Comparison of ENCODE assay signal across 20 cellular contexts in the genomic region with DNA sequence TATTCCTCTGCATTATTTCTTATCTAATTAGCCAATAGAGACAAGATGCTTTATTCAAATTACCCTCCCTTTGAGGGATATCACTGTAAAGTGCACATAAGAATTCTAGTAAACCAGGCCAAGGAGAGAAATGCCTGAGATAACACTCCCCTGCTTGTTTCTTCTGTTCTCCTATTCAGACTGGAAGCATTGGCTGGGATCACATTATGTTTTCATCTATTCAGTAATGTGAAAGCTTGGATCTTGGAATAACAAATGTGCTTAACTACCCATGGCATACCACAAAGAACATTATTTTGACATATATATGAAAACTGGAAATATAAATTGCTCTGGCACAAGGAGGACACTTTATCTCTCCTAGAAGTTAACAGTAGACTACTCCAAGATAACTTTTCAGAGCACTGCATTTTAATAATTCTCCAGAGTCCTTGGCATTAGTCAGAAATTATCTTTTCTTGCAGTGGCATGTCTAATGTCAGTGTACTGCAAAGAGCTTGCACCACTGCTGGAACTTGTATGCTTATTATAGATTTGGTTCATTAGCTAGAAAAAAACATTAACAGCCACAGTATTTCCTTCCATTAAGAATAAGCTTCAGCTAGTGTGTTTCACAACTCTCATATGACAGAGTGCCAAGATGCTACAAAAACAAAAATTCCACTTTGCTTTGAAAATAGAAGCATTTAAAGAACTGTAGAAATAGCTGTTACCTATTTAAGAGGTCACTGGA.
DNase-seq lines count a peak whose midpoint lies in the region; ATAC-seq and TF ChIP-seq lines count a peak whose summit lies in the region.
"Had no signal": no experiment of that assay in that cellular context is flagged by ENCODE, and none has a peak within 500 bp of the region (broad histone marks: within the 10 kb centered on the region; RNA-seq: fewer than 3 reads in every experiment).

No MANE protein-coding gene starts in this region.

- TF ChIP-seq CTCF in HFFc6 (IDR thresholded peaks at IDR 0.05) (no peak), astrocyte of the cerebellum (IDR thresholded peaks at IDR 0.05; ENCODE audit: low read depth, low read length, missing control alignments) (no peak), fibroblast of pulmonary artery (IDR thresholded peaks at IDR 0.05; ENCODE audit: low read length, missing control alignments) (no peak)

- peaks cover 7% of the 10 kb centered on the region for H3K36me3 Mint-ChIP-seq in HFFc6 (ENCODE audit: low read depth)

- DNase-seq in HFFc6 (peak; percentile 14), astrocyte of the cerebellum (ENCODE audit: low read depth) (peak; percentile 6), fibroblast of pulmonary artery (ENCODE audit: low read depth) (peak; percentile 48), renal cortical epithelial cell (ENCODE audit: low read depth) (peak; percentile 70), NCI-H2227 (lab: John Stamatoyannopoulos, UW; ENCODE audit: unreplicated experiment) (no peak), dedifferentiated amniotic fluid mesenchymal stem cell (ENCODE audit: extremely low spot score) (no peak)
- DNase-seq: activated CD4-positive, alpha-beta T cell treated with anti-CD3 and anti-CD28 coated beads, Interleukin-2, amount 10 ng/mL, durations not matched to agents 7 days and 5 days; activated CD8-positive, alpha-beta memory T cell treated with anti-CD3 and anti-CD28 coated beads, Interleukin-2, amount 50 U/mL, for 4 hours; GOT3; NCI-H1048; NCI-H2081 treated with DMSO at 0.1 percent for 48 hours; NCI-H526; nucleus accumbens; sigmoid colon; stimulated activated CD4-positive, alpha-beta T cell treated with anti-CD3 and anti-CD28 coated beads, Interleukin-2, amount 100 ng/mL, for 24 hours; stimulated activated naive CD8-positive, alpha-beta T cell treated with anti-CD3 and anti-CD28 coated beads, Interleukin-15, amount 100 ng/mL, for 72 hours; T-helper 1 cell; transverse colon had no signal

- ATAC-seq in GM18867 (IDR thresholded peaks at IDR 0.05; ENCODE audit: unreplicated experiment): no peak
- ATAC-seq: left lobe of liver; stimulated activated naive CD8-positive, alpha-beta T cell treated with anti-CD3 and anti-CD28 coated beads, Interleukin-15, amount 100 ng/mL, for 72 hours had no signal

- H3K4me1 Mint-ChIP-seq in HFFc6 (ENCODE audit: low read depth): peaks cover 53% of the 10 kb centered on the region

- in situ Hi-C loops in astrocyte of the cerebellum (cut with HindIII; ENCODE audit: low sequenced_read_pairs): no loop called here

- no peaks in the 10 kb centered on the region for H3K9me3 Mint-ChIP-seq in HFFc6
- H3K9me3 Mint-ChIP-seq: stimulated activated naive CD8-positive, alpha-beta T cell treated with anti-CD3 and anti-CD28 coated beads, Interleukin-15, amount 100 ng/mL, for 72 hours had no signal

- peak overlapping the region; percentile 91 for H3K27ac Mint-ChIP-seq in HFFc6
- H3K27ac Mint-ChIP-seq: activated CD4-positive, alpha-beta T cell treated with anti-CD3 and anti-CD28 coated beads, Interleukin-2, amount 10 ng/mL, durations not matched to agents 7 days and 5 days; stimulated activated naive CD8-positive, alpha-beta T cell treated with anti-CD3 and anti-CD28 coated beads, Interleukin-15, amount 100 ng/mL, for 72 hours had no signal

- H3K4me3 Mint-ChIP-seq in HFFc6: no peak overlapping the region
- H3K4me3 Mint-ChIP-seq: activated CD4-positive, alpha-beta T cell treated with anti-CD3 and anti-CD28 coated beads, Interleukin-2, amount 10 ng/mL, durations not matched to agents 7 days and 5 days; stimulated activated naive CD8-positive, alpha-beta T cell treated with anti-CD3 and anti-CD28 coated beads, Interleukin-15, amount 100 ng/mL, for 72 hours had no signal

- no peaks in the 10 kb centered on the region; the same call in 1 of the 2 replicates for H3K27me3 Mint-ChIP-seq in HFFc6 (ENCODE audit: insufficient read depth)
- H3K27me3 Mint-ChIP-seq: activated CD4-positive, alpha-beta T cell treated with anti-CD3 and anti-CD28 coated beads, Interleukin-2, amount 10 ng/mL, durations not matched to agents 7 days and 5 days; stimulated activated naive CD8-positive, alpha-beta T cell treated with anti-CD3 and anti-CD28 coated beads, Interleukin-15, amount 100 ng/mL, for 72 hours had no signal

- H3K4me3 ChIP-seq in astrocyte of the cerebellum (ENCODE audit: low read depth, low read length): no peak overlapping the region
- no peak overlapping the region for H3K4me3 ChIP-seq in fibroblast of pulmonary artery (replicated peaks; ENCODE audit: low read depth, low read length)
- H3K4me3 ChIP-seq: sigmoid colon, transverse colon had no signal

Comparison
In these comparisons a context has a peak if more than half of its experiments do, and no peak if none do; other contexts are left out.
1. DNase-seq: peak in HFFc6 (single experiment), astrocyte of the cerebellum (single experiment), fibroblast of pulmonary artery (single experiment) and renal cortical epithelial cell (single experiment); none in NCI-H2227 (single experiment) and dedifferentiated amniotic fluid mesenchymal stem cell (single experiment).